ENCODE assay signal across 8 cellular contexts in the genomic region with DNA sequence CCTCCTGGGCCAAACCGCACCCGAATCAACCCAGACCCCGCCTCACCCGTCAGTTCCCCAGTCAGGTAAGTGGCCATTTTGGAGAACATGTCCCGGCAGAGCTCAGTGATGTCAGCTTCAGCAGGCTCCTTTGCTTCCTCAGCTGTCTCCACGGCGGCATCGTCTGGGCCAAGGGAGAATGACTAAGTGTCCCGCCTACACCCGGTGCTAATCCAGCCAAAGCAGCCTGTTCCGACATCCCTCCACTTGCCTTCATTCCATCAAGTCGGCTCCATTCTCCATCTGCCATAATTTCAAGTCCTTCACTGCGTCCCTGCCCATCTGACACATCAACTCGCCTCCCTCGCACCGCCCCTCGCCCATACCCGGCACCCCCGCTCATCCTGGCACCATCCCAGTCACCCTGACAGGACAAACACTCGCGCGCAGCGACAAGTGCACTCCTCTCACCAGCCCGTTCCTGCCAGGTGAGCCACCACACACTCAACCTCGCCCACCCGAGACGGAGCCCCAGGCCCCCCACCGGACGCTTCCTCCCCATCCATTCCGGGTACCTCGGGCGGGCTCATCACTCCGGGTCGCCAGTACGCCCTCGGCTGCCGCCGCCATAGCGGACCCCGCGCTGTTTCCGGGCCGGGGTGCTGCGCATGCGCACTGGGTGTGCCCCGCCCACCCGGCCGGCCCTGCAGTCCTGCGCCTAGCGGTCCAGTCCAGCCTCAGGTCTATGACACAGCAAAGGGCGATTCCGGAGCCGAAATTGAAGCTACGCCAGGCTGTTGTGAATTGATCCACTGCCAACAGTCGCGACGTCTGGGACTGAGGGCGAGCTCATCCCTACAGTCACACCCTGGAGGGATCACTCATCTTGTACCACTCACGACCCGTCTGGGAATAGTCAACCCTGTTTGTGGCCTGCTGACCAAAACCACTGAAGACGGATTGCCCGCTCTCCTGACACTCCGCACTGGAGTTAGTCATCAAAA. TPM values are rescaled to one million over a fixed set of nuclear protein-coding genes. Genes with fewer than 3 reads are reported as not detected.
DNase-seq lines count a peak whose midpoint lies in the region; ATAC-seq lines count a peak whose summit lies in the region.

Gene BLOC1S2 (minus strand): TSS at position 630 of the 983 bp plus-strand sequence. CDS start 21 bp downstream, at position 609.

- peak; percentile 75 for ATAC-seq in GM21717 (IDR thresholded peaks at IDR 0.05; ENCODE audit: unreplicated experiment)
- peak; percentile 92 for ATAC-seq in naive thymus-derived CD4-positive, alpha-beta T cell
- peak; percentile 94 for ATAC-seq in stimulated activated memory B cell treated with anti-CD40 and anti-IgM and Interleukin-4, amounts not matched to agents 10 μg/mL and 1 μg/mL and 100 μg/mL, for 72 hours

- H3K9me3 ChIP-seq in naive thymus-derived CD4-positive, alpha-beta T cell (ENCODE audit: control insufficient read depth in 2 of 3, low read length in 3 of 3), result no peaks in the 10 kb centered on the region

- H3K27ac Mint-ChIP-seq in naive thymus-derived CD4-positive, alpha-beta T cell, result peak within 1 kb of the TSS; percentile 94 to 100 (median 99)
- H3K27ac Mint-ChIP-seq in stimulated activated memory B cell treated with anti-CD40 and anti-IgM and Interleukin-4, amounts not matched to agents 10 μg/mL and 1 μg/mL and 100 μg/mL, for 72 hours, result peak within 1 kb of the TSS; percentile 96

- H3K4me1 Mint-ChIP-seq in naive thymus-derived CD4-positive, alpha-beta T cell, result peaks cover 14 to 32% (median 26%) of the 10 kb centered on the region in 7 donors
- peaks cover 26% of the 10 kb centered on the region for H3K4me1 Mint-ChIP-seq in stimulated activated memory B cell treated with anti-CD40 and anti-IgM and Interleukin-4, amounts not matched to agents 10 μg/mL and 1 μg/mL and 100 μg/mL, for 72 hours

- CTCF ChIA-PET in naive thymus-derived CD4-positive, alpha-beta T cell (lab: Charles Lee), result no interaction called here

- H3K27me3 ChIP-seq in naive thymus-derived CD4-positive, alpha-beta T cell (ENCODE audit: control insufficient read depth in 2 of 2, insufficient read depth in 2 of 2, low read length in 2 of 2), result no peaks in the 10 kb centered on the region

- H3K36me3 Mint-ChIP-seq in naive thymus-derived CD4-positive, alpha-beta T cell, result peaks cover 0 to 10% (median 5%) of the 10 kb centered on the region in 5 donors
- H3K36me3 Mint-ChIP-seq in stimulated activated memory B cell treated with anti-CD40 and anti-IgM and Interleukin-4, amounts not matched to agents 10 μg/mL and 1 μg/mL and 100 μg/mL, for 72 hours, result peaks cover 7% of the 10 kb centered on the region

- H3K27ac ChIP-seq in naive thymus-derived CD4-positive, alpha-beta T cell (ENCODE audit: low read depth, low read length), result peak within 1 kb of the TSS; percentile 86

- DNase-seq in DMS79 (lab: John Stamatoyannopoulos, UW) (peak; percentile 39), KG1 (lab: John Stamatoyannopoulos, UW) (peak; percentile 62), RKO (ENCODE audit: low spot score) (peak; percentile 94), fibroblast of gingiva (ENCODE audit: low read depth) (peak; percentile 84)
- peak; percentile 69 to 85 for DNase-seq in activated T-helper 1 cell treated with anti-CD3 and anti-CD28 coated beads, Interleukin-2, amount 50 U/mL, for 16 hours (ENCODE audit: low read depth in 1 of 2, low spot score in 1 of 2)
- peak; percentile 71 to 97 (median 86) for DNase-seq in naive thymus-derived CD4-positive, alpha-beta T cell

- POLR2A ChIA-PET in naive thymus-derived CD4-positive, alpha-beta T cell (lab: Charles Lee), result interaction anchor here (0.6 to 1.5 kb wide), 7 partner anchors 15 to 248 kb away, joined by 3 to 6 read pairs (median 3); partner anchors contain the start of gene CWF19L1

- intact Hi-C loops in naive thymus-derived CD4-positive, alpha-beta T cell (cut with micrococcal nuclease), result loop anchor here (1.0 to 10.0 kb wide), 10 partner anchors 19 to 628 kb away; partner anchors contain the start of genes CHUK (in 2 of the 2), CWF19L1 (in 2 of the 2), ERLIN1 (in 2 of the 2) and HIF1AN (in 1 of the 2)

- no peaks in the 10 kb centered on the region for H3K27me3 Mint-ChIP-seq in naive thymus-derived CD4-positive, alpha-beta T cell
- no peaks in the 10 kb centered on the region for H3K27me3 Mint-ChIP-seq in stimulated activated memory B cell treated with anti-CD40 and anti-IgM and Interleukin-4, amounts not matched to agents 10 μg/mL and 1 μg/mL and 100 μg/mL, for 72 hours

- H3K36me3 ChIP-seq in naive thymus-derived CD4-positive, alpha-beta T cell (ENCODE audit: control insufficient read depth in 2 of 3, insufficient read depth in 3 of 3, low read length in 3 of 3), result peaks cover 0 to 12% (median 0%) of the 10 kb centered on the region in 3 experiments

- peaks cover 0 to 6% (median 0%) of the 10 kb centered on the region in 11 donors for H3K9me3 Mint-ChIP-seq in naive thymus-derived CD4-positive, alpha-beta T cell
- no peaks in the 10 kb centered on the region for H3K9me3 Mint-ChIP-seq in stimulated activated memory B cell treated with anti-CD40 and anti-IgM and Interleukin-4, amounts not matched to agents 10 μg/mL and 1 μg/mL and 100 μg/mL, for 72 hours

- H3K4me3 Mint-ChIP-seq in naive thymus-derived CD4-positive, alpha-beta T cell, result peak within 1 kb of the TSS; percentile 95 to 100 (median 100)
- peak within 1 kb of the TSS; percentile 96 for H3K4me3 Mint-ChIP-seq in stimulated activated memory B cell treated with anti-CD40 and anti-IgM and Interleukin-4, amounts not matched to agents 10 μg/mL and 1 μg/mL and 100 μg/mL, for 72 hours

- H3K4me3 ChIP-seq in naive thymus-derived CD4-positive, alpha-beta T cell (ENCODE audit: low read length), result peak within 1 kb of the TSS; percentile 99

- H3K4me1 ChIP-seq in naive thymus-derived CD4-positive, alpha-beta T cell (ENCODE audit: control insufficient read depth in 2 of 2, insufficient read depth in 2 of 2, low read length in 2 of 2), result peaks cover 10 to 17% of the 10 kb centered on the region in 2 donors

RNA-seq across cellular contexts. Expression of gene BLOC1S2, which starts in this region (rescaled TPM):
- total RNA-seq in naive thymus-derived CD4-positive, alpha-beta T cell, result 10 to 100 TPM; 31.5 to 51.3 (median 39.9) TPM
- polyA plus RNA-seq in naive thymus-derived CD4-positive, alpha-beta T cell, result 10 to 100 TPM; 51.9 to 63.4 TPM

Comparison
In these comparisons a context has a peak if more than half of its experiments do, and no peak if none do; other contexts are left out.
1. Peak in every context shown above with its lines: DNase-seq, ATAC-seq, H3K4me3 ChIP-seq and H3K27ac ChIP-seq.
2. DNase-seq: peak in every context shown above with its lines; median percentile 94 in RKO; 86 in naive thymus-derived CD4-positive, alpha-beta T cell; 84 in fibroblast of gingiva; 77 in activated T-helper 1 cell treated with anti-CD3 and anti-CD28 coated beads, Interleukin-2, amount 50 U/mL, for 16 hours; 62 in KG1; 39 in DMS79.